Comparison of ENCODE assay signal across 7 cellular contexts in genomic region chr7:55309040-55309991, GRCh38. TPM values are rescaled to one million over a fixed set of nuclear protein-coding genes. Genes with fewer than 3 reads are reported as not detected.
DNase-seq lines count a peak whose midpoint lies in the region; ATAC-seq and TF ChIP-seq lines count a peak whose summit lies in the region.

No MANE protein-coding gene starts in this region.

- no peak for TF ChIP-seq POLR2A in prostate gland (IDR thresholded peaks at IDR 0.05)

- no peaks in the 10 kb centered on the region for H3K27me3 ChIP-seq in skeletal muscle satellite cell (ENCODE audit: control insufficient read depth, insufficient read depth, low read length)
- H3K27me3 ChIP-seq in mammary epithelial cell (ENCODE audit: insufficient read depth, low read length): no peaks in the 10 kb centered on the region
- H3K27me3 ChIP-seq in prostate gland (replicated peaks; ENCODE audit: insufficient read depth): no peaks in the 10 kb centered on the region

- in situ Hi-C loops in mammary epithelial cell (cut with MboI; ENCODE audit: low sequenced_read_pairs in 2 of 2): no loop called here

- DNase-seq in activated CD8-positive, alpha-beta memory T cell treated with anti-CD3 and anti-CD28 coated beads for 4 hours (ENCODE audit: low read depth in 2 of 2): peak; percentile 30 to 44
- DNase-seq in mammary epithelial cell (no peak), SHP77 treated with DMSO at 0.1 percent for 48 hours (lab: John Stamatoyannopoulos, UW) (no peak), prostate gland (ENCODE audit: low spot score) (no peak)

- TF ChIP-seq CTCF in mammary epithelial cell (conservative IDR thresholded peaks at IDR 0.05 in 1 of 2, IDR thresholded peaks at IDR 0.05 in 1 of 2; ENCODE audit: extremely low read depth in 1 of 2, insufficient read depth in 1 of 2, low read depth in 1 of 2, low read length in 2 of 2): no peak
- TF ChIP-seq CTCF in prostate gland (IDR thresholded peaks at IDR 0.05): no peak

- intact Hi-C loops in mammary epithelial cell (cut with micrococcal nuclease) (no loop called here), prostate gland (cut with DNase I) (no loop called here)

- no peaks in the 10 kb centered on the region for H3K9me3 ChIP-seq in skeletal muscle satellite cell (replicated peaks; ENCODE audit: low read length)
- no peaks in the 10 kb centered on the region for H3K9me3 ChIP-seq in mammary epithelial cell (replicated peaks; ENCODE audit: insufficient read depth, low read length)
- no peaks in the 10 kb centered on the region for H3K9me3 ChIP-seq in prostate gland

- peak; percentile 91 for ATAC-seq in GM19452 (IDR thresholded peaks at IDR 0.05; ENCODE audit: unreplicated experiment)
- peak; percentile 90 for ATAC-seq in HG03175 (IDR thresholded peaks at IDR 0.05; ENCODE audit: unreplicated experiment)

- H3K27ac ChIP-seq in mammary epithelial cell (ENCODE audit: insufficient read depth, low read depth, low read length) (no peak overlapping the region), prostate gland (no peak overlapping the region)

- H3K9ac ChIP-seq in skeletal muscle satellite cell (ENCODE audit: low read depth, low read length): peak overlapping the region; percentile 44
- no peak overlapping the region for H3K9ac ChIP-seq in mammary epithelial cell (ENCODE audit: insufficient read depth, low read length)

- peaks cover 35% of the 10 kb centered on the region for H3K4me1 ChIP-seq in skeletal muscle satellite cell (ENCODE audit: control insufficient read depth, insufficient read depth, low read length)
- no peaks in the 10 kb centered on the region for H3K4me1 ChIP-seq in mammary epithelial cell (ENCODE audit: insufficient read depth, low read length)
- H3K4me1 ChIP-seq in prostate gland (replicated peaks): no peaks in the 10 kb centered on the region

- no TSS peak for BruUV-seq in mammary epithelial cell (replicated peaks; lab: Mats Ljungman, UMichigan)

- H3K79me2 ChIP-seq in mammary epithelial cell (ENCODE audit: insufficient read depth, low read length): no peaks in the 10 kb centered on the region

- H3K4me3 ChIP-seq in skeletal muscle satellite cell (ENCODE audit: low read length) (no peak overlapping the region), mammary epithelial cell (replicated peaks in 1 of 3; ENCODE audit: insufficient read depth in 1 of 3, low read depth in 2 of 3, low read length in 3 of 3) (no peak overlapping the region), prostate gland (no peak overlapping the region)

- 84% methylated on average over 17 of the region's 17 CpGs for WGBS in mammary epithelial cell (ENCODE audit: low coverage, missing lambda C conversion rate)
- 83% methylated on average over 17 of the region's 17 CpGs for WGBS in prostate gland

- no peak overlapping the region for H2AFZ ChIP-seq in mammary epithelial cell (ENCODE audit: low read depth, low read length)

- CTCF ChIA-PET in mammary epithelial cell (lab: Charles Lee; ENCODE audit: low non-redundant PET): no interaction called here

- no peak overlapping the region for H3K4me2 ChIP-seq in skeletal muscle satellite cell (ENCODE audit: low read length)
- H3K4me2 ChIP-seq in mammary epithelial cell (ENCODE audit: insufficient read depth, low read depth, low read length): no peak overlapping the region

- no peaks in the 10 kb centered on the region for H4K20me1 ChIP-seq in mammary epithelial cell (ENCODE audit: insufficient read depth, low read length)

- dilution Hi-C loops in mammary epithelial cell (cut with HindIII; ENCODE audit: low sequenced_read_pairs): no loop called here

- H3K36me3 ChIP-seq in skeletal muscle satellite cell (ENCODE audit: insufficient read depth, low read length) (no peaks in the 10 kb centered on the region), mammary epithelial cell (ENCODE audit: insufficient read depth, low read length) (no peaks in the 10 kb centered on the region), prostate gland (no peaks in the 10 kb centered on the region)

RNA-seq across cellular contexts. Expression of gene LANCL2, which starts 55.8 kb away (rescaled TPM):
- 10.4 and 17.9 TPM in 2 replicates for total RNA-seq in skeletal muscle satellite cell (2012; rRNA removed)
- total RNA-seq in mammary epithelial cell (10 to 100 TPM; 12.7 to 13.5 TPM), prostate gland (10 to 100 TPM; 17.7 to 26.9 TPM)
- 16.6 TPM for polyA plus RNA-seq in mammary epithelial cell
- polyA minus RNA-seq in mammary epithelial cell: 22.6 TPM

Comparison
In these comparisons a context has a peak if more than half of its experiments do, and no peak if none do; other contexts are left out.
1. DNase-seq: peak in activated CD8-positive, alpha-beta memory T cell treated with anti-CD3 and anti-CD28 coated beads for 4 hours (2 of 2); none in mammary epithelial cell (single experiment), SHP77 treated with DMSO at 0.1 percent for 48 hours (single experiment) and prostate gland (single experiment).